ENCODE assay signal across 19 cellular contexts in genomic region chr2:135676031-135676430, GRCh38.
"Had no signal": no experiment of that assay in that cellular context is flagged by ENCODE, and none has a peak within 500 bp of the region (broad histone marks: within the 10 kb centered on the region; RNA-seq: fewer than 3 reads in every experiment).

No MANE protein-coding gene starts in this region.

- H3K36me3 ChIP-seq: colonic mucosa had no signal

- DNase-seq: activated CD4-positive, alpha-beta memory T cell treated with anti-CD3 and anti-CD28 coated beads for 36 hours; activated CD4-positive, alpha-beta T cell treated with anti-CD3 and anti-CD28 coated beads for 4 hours; activated naive CD8-positive, alpha-beta T cell treated with anti-CD3 and anti-CD28 coated beads for 36 hours; activated T-cell treated with anti-CD3 and anti-CD28 coated beads for 4 hours; body of pancreas; central memory CD4-positive, alpha-beta T cell; colonic mucosa; immature natural killer cell; naive thymus-derived CD8-positive, alpha-beta T cell; psoas muscle; right cardiac atrium; stimulated activated CD4-positive, alpha-beta T cell treated with anti-CD3 and anti-CD28 coated beads, Interleukin-2, amount 100 ng/mL, for 24 hours; stimulated activated naive CD8-positive, alpha-beta T cell treated with anti-CD3 and anti-CD28 coated beads, Interleukin-15, Interleukin-2, amounts not matched to agents 100 U/mL and 50 U/mL, for 24 hours; transverse colon had no signal

- H3K4me3 ChIP-seq: body of pancreas, colonic mucosa, psoas muscle, suprapubic skin, transverse colon, vagina had no signal

- H3K9me3 ChIP-seq: body of pancreas, colonic mucosa, psoas muscle, suprapubic skin, transverse colon, vagina had no signal

- H3K27ac ChIP-seq: body of pancreas, colonic mucosa, psoas muscle, suprapubic skin, transverse colon, vagina had no signal

- ATAC-seq: body of pancreas; esophagus mucosa; naive thymus-derived CD8-positive, alpha-beta T cell; psoas muscle; right cardiac atrium; stimulated activated naive CD8-positive, alpha-beta T cell treated with anti-CD3 and anti-CD28 coated beads, Interleukin-15, Interleukin-2, amounts not matched to agents 100 U/mL and 50 U/mL, for 24 hours; WTC11 had no signal

- H3K27ac Mint-ChIP-seq: activated CD4-positive, alpha-beta memory T cell treated with anti-CD3 and anti-CD28 coated beads for 36 hours; activated naive CD8-positive, alpha-beta T cell treated with anti-CD3 and anti-CD28 coated beads for 36 hours; activated T-helper 1 cell treated with anti-CD3 and anti-CD28 coated beads, Interleukin-12 subunit alpha, Interleukin-12 subunit beta, Interleukin-2, Interleukin-4 antibody, amounts not matched to agents 30 ng/mL and 10 ng/mL and 1 ng/mL, durations not matched to agents 14 hours and 24 hours and 36 hours; immature natural killer cell; WTC11 had no signal

- H3K4me1 ChIP-seq: colonic mucosa, psoas muscle, suprapubic skin, transverse colon, vagina had no signal

- H3K27me3 ChIP-seq: body of pancreas, colonic mucosa, suprapubic skin, transverse colon, vagina had no signal

- H3K9me3 Mint-ChIP-seq: activated CD4-positive, alpha-beta memory T cell treated with anti-CD3 and anti-CD28 coated beads for 36 hours; activated naive CD8-positive, alpha-beta T cell treated with anti-CD3 and anti-CD28 coated beads for 36 hours; activated T-helper 1 cell treated with anti-CD3 and anti-CD28 coated beads, Interleukin-12 subunit alpha, Interleukin-12 subunit beta, Interleukin-2, Interleukin-4 antibody, amounts not matched to agents 30 ng/mL and 10 ng/mL and 1 ng/mL, durations not matched to agents 14 hours and 24 hours and 36 hours; immature natural killer cell; naive thymus-derived CD8-positive, alpha-beta T cell; WTC11 had no signal
